ENCODE assay signal across 17 cellular contexts in genomic region chr2:157229572-157229971, GRCh38. TPM values are rescaled to one million over a fixed set of nuclear protein-coding genes. Genes with fewer than 3 reads are reported as not detected.
A peak's percentile ranks its signal among the peaks of the same experiment; 100 is the strongest.
DNase-seq lines count a peak whose midpoint lies in the region; ATAC-seq lines count a peak whose summit lies in the region.
"Had no signal": no experiment of that assay in that cellular context is flagged by ENCODE, and none has a peak within 500 bp of the region (broad histone marks: within the 10 kb centered on the region; RNA-seq: fewer than 3 reads in every experiment).

No MANE protein-coding gene starts in this region.

- ATAC-seq in GM21528 (IDR thresholded peaks at IDR 0.05; ENCODE audit: low FRiP score, unreplicated experiment) (no peak), GM21367 (IDR thresholded peaks at IDR 0.05; ENCODE audit: unreplicated experiment) (no peak)
- ATAC-seq: natural killer cell had no signal

- no peaks in the 10 kb centered on the region for H4K20me1 ChIP-seq in GM23248 (ENCODE audit: insufficient read depth)

- no peaks in the 10 kb centered on the region for H3K36me3 ChIP-seq in GM23248 (ENCODE audit: low read depth)
- H3K36me3 ChIP-seq: Peyer's patch, thyroid gland had no signal

- in situ Hi-C loops in GM23248 (cut with MboI) = no loop called here

- peak overlapping the region; percentile 2; the same call in 1 of the 2 replicates for H3K9ac ChIP-seq in GM23248

- no peaks in the 10 kb centered on the region for H3K9me2 ChIP-seq in GM23248 (ENCODE audit: insufficient read depth)

- DNase-seq in GM23248 (peak; percentile 89), amniotic epithelial cell (ENCODE audit: low read depth) (peak; percentile 86), fibroblast of the conjunctiva (ENCODE audit: low read depth) (peak; percentile 26), NCI-H2107 (lab: John Stamatoyannopoulos, UW) (no peak), globus pallidus (ENCODE audit: low spot score) (no peak)
- DNase-seq: activated B cell treated with CpG ODN at 0.5 μM for 24 hours; central memory CD4-positive, alpha-beta T cell; H7; natural killer cell; NCI-H1436 treated with DMSO at 0.1 percent for 48 hours; NCI-H526; Peyer's patch; stimulated activated CD4-positive, alpha-beta T cell treated with anti-CD3 and anti-CD28 coated beads, Interleukin-2, amount 100 ng/mL, for 24 hours; thyroid gland had no signal

- WGBS in GM23248 (ENCODE audit: low coverage in 1 of 2, low lambda C conversion rate in 2 of 2, missing lambda C conversion rate in 2 of 2), 2 experiments = 0 to 1% methylated on average over 2 of the region's 2 CpGs

- no peaks in the 10 kb centered on the region for H3K79me2 ChIP-seq in GM23248 (ENCODE audit: insufficient read depth)
- H3K79me2 ChIP-seq: hepatocyte had no signal

- H3K4me2 ChIP-seq in GM23248 (ENCODE audit: unreplicated experiment) = peak overlapping the region; percentile 52
- H3K4me2 ChIP-seq: hepatocyte had no signal

- peaks cover 43% of the 10 kb centered on the region for H3F3A ChIP-seq in GM23248 (ENCODE audit: insufficient read depth)

- peak overlapping the region; percentile 56 for H2AFZ ChIP-seq in GM23248
- H2AFZ ChIP-seq: hepatocyte had no signal

- no peak overlapping the region for H3K4me3 ChIP-seq in GM23248
- H3K4me3 ChIP-seq: hepatocyte, Peyer's patch, thyroid gland had no signal

- no peaks in the 10 kb centered on the region for H3K9me3 ChIP-seq in GM23248 (ENCODE audit: low read depth)
- H3K9me3 ChIP-seq: Peyer's patch, thyroid gland had no signal

- no peaks in the 10 kb centered on the region for H3K27me3 ChIP-seq in GM23248 (replicated peaks; ENCODE audit: insufficient read depth)
- H3K27me3 ChIP-seq: hepatocyte, Peyer's patch, thyroid gland had no signal

- peak overlapping the region; percentile 58 for H3K27ac ChIP-seq in GM23248
- H3K27ac ChIP-seq: hepatocyte, Peyer's patch, thyroid gland had no signal

- H3K4me1 ChIP-seq in GM23248 (ENCODE audit: insufficient read depth) = peaks cover 58% of the 10 kb centered on the region
- H3K4me1 ChIP-seq: Peyer's patch, thyroid gland had no signal

RNA-seq across cellular contexts. Expression of gene GALNT5, which starts 27.9 kb away (rescaled TPM):
- total RNA-seq in GM23248 (2014; rRNA removed; shearing (Covaris generic)) = 114 and 117 TPM in 2 replicates
- 76.5 and 83.5 TPM in 2 replicates for polyA plus RNA-seq in GM23248 (2016; fragmentation: Nextera tagmentation; extraction: Ambion mirVana)
- total RNA-seq: activated B cell treated with CpG ODN at 0.5 μM for 24 hours, natural killer cell had no signal

Comparison
In these comparisons a context has a peak if more than half of its experiments do, and no peak if none do; other contexts are left out.
1. DNase-seq: peak in GM23248 (single experiment), amniotic epithelial cell (single experiment) and fibroblast of the conjunctiva (single experiment); none in NCI-H2107 (single experiment) and globus pallidus (single experiment).